ENCODE assay signal across 8 cellular contexts in the genomic region with DNA sequence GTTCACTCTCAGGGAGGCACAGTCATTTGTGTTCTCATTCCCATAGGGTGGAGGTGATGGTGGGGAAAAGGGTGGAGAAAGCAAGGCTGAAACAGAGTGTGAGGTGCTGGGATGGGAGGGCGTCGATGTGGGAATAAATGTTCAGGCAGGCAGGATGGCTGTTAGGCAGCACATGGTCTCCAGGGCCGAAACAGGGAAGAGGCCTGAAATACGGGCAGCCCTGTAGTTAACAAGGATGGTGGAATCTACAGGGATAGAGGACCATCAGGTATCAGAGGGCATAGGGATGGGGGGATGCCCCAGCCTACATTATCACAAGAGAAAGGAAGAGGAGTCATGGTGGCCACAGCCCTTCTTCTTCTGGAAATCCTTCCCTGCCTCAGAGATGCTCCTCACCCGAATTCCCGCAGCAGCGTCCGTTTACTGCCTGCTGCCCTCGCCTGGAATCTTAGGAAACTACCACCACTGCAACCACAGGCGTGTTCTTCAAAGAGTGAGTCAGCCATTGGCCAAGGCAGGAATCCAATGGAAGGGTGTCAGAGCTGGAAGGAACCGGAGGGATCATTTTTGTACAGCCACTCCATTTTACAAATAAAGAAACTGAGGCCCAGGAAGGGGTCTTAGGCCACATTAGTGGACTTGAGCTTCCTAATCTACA. TPM values are rescaled to one million over a fixed set of nuclear protein-coding genes. Genes with fewer than 3 reads are reported as not detected.
DNase-seq lines count a peak whose midpoint lies in the region; ATAC-seq and TF ChIP-seq lines count a peak whose summit lies in the region.

No MANE protein-coding gene starts in this region.

- no peak overlapping the region for H3K4me3 Mint-ChIP-seq in endodermal cell

- H2BK5ac ChIP-seq in mesendoderm (ENCODE audit: low read length) = no peak overlapping the region

- no peak overlapping the region for H4K8ac ChIP-seq in mesendoderm (ENCODE audit: low read depth, low read length)

- no peak overlapping the region for H3K4me3 ChIP-seq in endodermal cell (ENCODE audit: low read length)
- H3K4me3 ChIP-seq in mesendoderm (ENCODE audit: low read length) = no peak overlapping the region

- H3K27ac ChIP-seq in endodermal cell (ENCODE audit: low read depth, low read length) = no peak overlapping the region
- H3K27ac ChIP-seq in mesendoderm (ENCODE audit: low read depth, low read length) = no peak overlapping the region

- H3K23ac ChIP-seq in mesendoderm (ENCODE audit: low read length) = no peak overlapping the region

- H3K18ac ChIP-seq in mesendoderm (ENCODE audit: low read length) = no peak overlapping the region

- no peaks in the 10 kb centered on the region for H3K9me3 ChIP-seq in endodermal cell (ENCODE audit: control insufficient read depth, low read length)

- H3K4ac ChIP-seq in mesendoderm (ENCODE audit: low read depth, low read length) = no peak overlapping the region

- H3K4me2 ChIP-seq in mesendoderm (ENCODE audit: low read length) = no peak overlapping the region

- H3K27ac Mint-ChIP-seq in endodermal cell = no peak overlapping the region

- H3K79me2 ChIP-seq in mesendoderm (ENCODE audit: control insufficient read depth, insufficient read depth, low read length) = no peaks in the 10 kb centered on the region

- H3K27me3 Mint-ChIP-seq in endodermal cell (ENCODE audit: insufficient read depth) = peaks cover 39% of the 10 kb centered on the region

- no peaks in the 10 kb centered on the region for H3K9me3 Mint-ChIP-seq in endodermal cell

- H3K27me3 ChIP-seq in endodermal cell (ENCODE audit: control insufficient read depth, insufficient read depth, low read length, poor library complexity, severe bottlenecking) = peaks cover 24% of the 10 kb centered on the region
- no peaks in the 10 kb centered on the region for H3K27me3 ChIP-seq in mesendoderm (ENCODE audit: insufficient read depth, low read length, poor library complexity)

- no peaks in the 10 kb centered on the region for H3K79me1 ChIP-seq in mesendoderm (ENCODE audit: low read length)

- peak; percentile 84 for DNase-seq in EL
- DNase-seq in NCI-H69 (lab: John Stamatoyannopoulos, UW) = peak; percentile 14
- DNase-seq in endodermal cell = peak; percentile 91
- peak; percentile 84 for DNase-seq in mesendoderm
- DNase-seq in NCI-H2029 treated with DMSO at 0.1 percent for 48 hours (lab: John Stamatoyannopoulos, UW) = no peak
- DNase-seq in T-helper 9 cell = no peak
- DNase-seq in activated CD4-positive, alpha-beta T cell treated with anti-CD3 and anti-CD28 coated beads, Interleukin-2, amount 50 U/mL, for 1 hour = no peak

- no peak overlapping the region for H2AK5ac ChIP-seq in mesendoderm (ENCODE audit: low read length)

- H3K36me3 ChIP-seq in endodermal cell (ENCODE audit: control insufficient read depth, insufficient read depth, low read length) (no peaks in the 10 kb centered on the region), mesendoderm (ENCODE audit: control insufficient read depth, insufficient read depth, low read length) (no peaks in the 10 kb centered on the region)

- no peak overlapping the region for H2BK120ac ChIP-seq in mesendoderm (ENCODE audit: low read depth, low read length)

- H3K4me1 Mint-ChIP-seq in endodermal cell = peaks cover 5% of the 10 kb centered on the region

- H3K4me1 ChIP-seq in endodermal cell (ENCODE audit: control insufficient read depth, insufficient read depth, low read length) (no peaks in the 10 kb centered on the region), mesendoderm (ENCODE audit: control insufficient read depth, low read depth, low read length) (no peaks in the 10 kb centered on the region)

- no peak for ATAC-seq in HG03432 (IDR thresholded peaks at IDR 0.05; ENCODE audit: unreplicated experiment)

- H2BK15ac ChIP-seq in mesendoderm (replicated peaks; ENCODE audit: low read depth) = no peak overlapping the region

- WGBS in endodermal cell (ENCODE audit: insufficient coverage in 1 of 2, insufficient read length in 1 of 2), 2 experiments = 30 to 60% methylated on average over 5 to 10 of the region's 11 CpGs
- WGBS in mesendoderm (ENCODE audit: extremely low coverage, insufficient coverage, low lambda C conversion rate) = no CpG with 5 or more reads among the region's 11 CpGs

- TF ChIP-seq CTCF in endodermal cell (conservative IDR thresholded peaks at IDR 0.05) = peak; percentile 81

- H3K9ac ChIP-seq in endodermal cell (ENCODE audit: extremely low read depth, low read length, poor library complexity, severe bottlenecking) (no peak overlapping the region), mesendoderm (ENCODE audit: low read length) (no peak overlapping the region)

- H3K56ac ChIP-seq in mesendoderm (ENCODE audit: low read length) = no peak overlapping the region

- no peak overlapping the region for H4K5ac ChIP-seq in mesendoderm (ENCODE audit: low read length)

- no peaks in the 10 kb centered on the region for H3K36me3 Mint-ChIP-seq in endodermal cell (ENCODE audit: low read depth)

RNA-seq across cellular contexts. Expression of gene POMGNT2, which starts 49.7 kb away (rescaled TPM):
- 10 to 100 TPM; 12.7 to 14.5 TPM for total RNA-seq in endodermal cell
- 20.4 TPM for polyA plus RNA-seq in endodermal cell (2013, experiment 1 of 2)
- polyA plus RNA-seq in endodermal cell (2013, experiment 2 of 2) = 18.7 TPM
- polyA plus RNA-seq in mesendoderm (2013, experiment 1 of 2) = 10.2 TPM
- polyA plus RNA-seq in mesendoderm (2013, experiment 2 of 2) = 10.2 TPM

Comparison
In these comparisons a context has a peak if more than half of its experiments do, and no peak if none do; other contexts are left out.
1. DNase-seq: peak in EL (single experiment), NCI-H69 (single experiment), endodermal cell (single experiment) and mesendoderm (single experiment); none in NCI-H2029 treated with DMSO at 0.1 percent for 48 hours (single experiment), T-helper 9 cell (single experiment) and activated CD4-positive, alpha-beta T cell treated with anti-CD3 and anti-CD28 coated beads, Interleukin-2, amount 50 U/mL, for 1 hour (single experiment).